ENCODE assay signal across 17 cellular contexts in genomic region chr11:16512842-16513241, GRCh38.
A peak's percentile ranks its signal among the peaks of the same experiment; 100 is the strongest.
DNase-seq lines count a peak whose midpoint lies in the region; ATAC-seq, FAIRE-seq and TF ChIP-seq lines count a peak whose summit lies in the region.
"Had no signal": no experiment of that assay in that cellular context is flagged by ENCODE, and none has a peak within 500 bp of the region (broad histone marks: within the 10 kb centered on the region; RNA-seq: fewer than 3 reads in every experiment).

No MANE protein-coding gene starts in this region.

- DNase-seq in IMR-90 = peak; percentile 31
- DNase-seq in NCI-H82 (lab: John Stamatoyannopoulos, UW) = no peak
- no peak for DNase-seq in esophagus squamous epithelium (lab: John Stamatoyannopoulos, UW)
- DNase-seq in activated CD4-positive, alpha-beta T cell treated with anti-CD3 and anti-CD28 coated beads, Interleukin-2, amount 10 ng/mL, durations not matched to agents 24 days and 14 days = no peak
- DNase-seq in H54 (ENCODE audit: insufficient read length, low spot score) = no peak
- DNase-seq: activated T-cell treated with anti-CD3 and anti-CD28 coated beads for 4 hours, C1 segment of cervical spinal cord, GF-D8, H9, Karpas-422, NCI-H345 had no signal

- H3K9me3 ChIP-seq in IMR-90 (ENCODE audit: control insufficient read depth, insufficient read depth, low read length) (no peaks in the 10 kb centered on the region), esophagus squamous epithelium (no peaks in the 10 kb centered on the region)
- H3K9me3 ChIP-seq: ascending aorta had no signal

- no peak overlapping the region for H4K91ac ChIP-seq in IMR-90 (ENCODE audit: insufficient read depth, low read depth, low read length)

- no TSS peak for BruUV-seq in IMR-90 (replicated peaks; lab: Mats Ljungman, UMichigan)

- H3K23ac ChIP-seq in IMR-90 (ENCODE audit: low read depth, low read length) = peak overlapping the region; percentile 60; the same call in 1 of the 2 replicates

- H3K36me3 Mint-ChIP-seq in activated CD4-positive, alpha-beta T cell treated with anti-CD3 and anti-CD28 coated beads, Interleukin-2, amount 10 ng/mL, durations not matched to agents 24 days and 14 days (ENCODE audit: low read depth) = no peaks in the 10 kb centered on the region

- H4K8ac ChIP-seq in IMR-90 (ENCODE audit: low read depth in 2 of 2, low read length in 2 of 2) = peak overlapping the region in 1 of 2 experiments; percentile 17; a peak in 3 of 4 replicates

- peaks cover 2% of the 10 kb centered on the region for H3K9me1 ChIP-seq in IMR-90 (ENCODE audit: insufficient read depth, low read length)

- no peak overlapping the region; the same call in 1 of the 2 replicates for H2BK120ac ChIP-seq in IMR-90 (ENCODE audit: low read depth, low read length)

- no peak overlapping the region for H3K4me3 Mint-ChIP-seq in activated CD4-positive, alpha-beta T cell treated with anti-CD3 and anti-CD28 coated beads, Interleukin-2, amount 10 ng/mL, durations not matched to agents 24 days and 14 days
- H3K4me3 Mint-ChIP-seq: H9 had no signal

- no peak for FAIRE-seq in H54 (lab: Jason Lieb, UNC)

- no peak overlapping the region for H3K56ac ChIP-seq in IMR-90 (ENCODE audit: extremely low read depth, insufficient read depth, low read length)

- no peaks in the 10 kb centered on the region for H3K27me3 Mint-ChIP-seq in activated CD4-positive, alpha-beta T cell treated with anti-CD3 and anti-CD28 coated beads, Interleukin-2, amount 10 ng/mL, durations not matched to agents 24 days and 14 days

- no peak overlapping the region for H3K9ac ChIP-seq in IMR-90 (ENCODE audit: low read depth, low read length)

- peak overlapping the region; percentile 31; the same call in 1 of the 2 replicates for H4K5ac ChIP-seq in IMR-90 (ENCODE audit: low read depth, low read length)

- peak overlapping the region; percentile 95 for H2BK5ac ChIP-seq in IMR-90 (ENCODE audit: low read depth, low read length, poor library complexity, severe bottlenecking)

- peak overlapping the region; percentile 49; the same call in 1 of the 2 replicates for H3K27ac ChIP-seq in IMR-90 (ENCODE audit: insufficient read depth, low read length)
- no peak overlapping the region for H3K27ac ChIP-seq in esophagus squamous epithelium
- H3K27ac ChIP-seq: ascending aorta, RWPE1, tibial nerve had no signal

- H3K4ac ChIP-seq in IMR-90 (ENCODE audit: low read depth, low read length) = no peak overlapping the region

- TF ChIP-seq CTCF in IMR-90 (conservative IDR thresholded peaks at IDR 0.05; ENCODE audit: low read depth, low read length) = no peak
- no peak for TF ChIP-seq CTCF in esophagus squamous epithelium (IDR thresholded peaks at IDR 0.05)

- peak overlapping the region; percentile 76; the same call in 1 of the 2 replicates for H3K14ac ChIP-seq in IMR-90 (replicated peaks; ENCODE audit: low read depth, low read length)

- H3K36me3 ChIP-seq in IMR-90 (ENCODE audit: control insufficient read depth, insufficient read depth, low read length) = no peaks in the 10 kb centered on the region
- H3K36me3 ChIP-seq in esophagus squamous epithelium = no peaks in the 10 kb centered on the region
- H3K36me3 ChIP-seq: ascending aorta, tibial nerve had no signal

- intact Hi-C loops in IMR-90 (cut with micrococcal nuclease) = loop anchor here (5.0 kb wide), 1 partner anchor 94 kb away; no protein-coding TSS in a partner anchor
- intact Hi-C loops in esophagus squamous epithelium (cut with DNase I) = no loop called here
- intact Hi-C loops in activated CD4-positive, alpha-beta T cell treated with anti-CD3 and anti-CD28 coated beads, Interleukin-2, amount 10 ng/mL, durations not matched to agents 24 days and 14 days (cut with micrococcal nuclease) = no loop called here

- TF ChIP-seq RAD21 in IMR-90 (IDR thresholded peaks at IDR 0.05; ENCODE audit: low read length) = no peak

- POLR2A ChIA-PET in IMR-90 (lab: Charles Lee; ENCODE audit: unreplicated experiment) = interaction anchor here (0.6 kb wide), 1 partner anchor 232 kb away, joined by 3 read pairs; no protein-coding TSS in a partner anchor

- in situ Hi-C loops in IMR-90 (cut with MboI; ENCODE audit: low sequenced_read_pairs) = no loop called here

- CTCF ChIA-PET in IMR-90 (lab: Yijun Ruan, JAX) = no interaction called here

- no peak overlapping the region for H2BK20ac ChIP-seq in IMR-90 (ENCODE audit: low read depth, low read length)

- no peak overlapping the region; the same call in 1 of the 2 replicates for H3K4me2 ChIP-seq in IMR-90 (ENCODE audit: low read depth, low read length)

- H3K79me1 ChIP-seq in IMR-90 (ENCODE audit: low read depth in 1 of 2, low read length in 2 of 2) = peaks cover 0 to 13% of the 10 kb centered on the region in 2 experiments; a peak in 3 of 4 replicates

- H2AK9ac ChIP-seq in IMR-90 (replicated peaks; ENCODE audit: low read depth, low read length, poor library complexity) = no peak overlapping the region

- H3K4me1 ChIP-seq in IMR-90 (ENCODE audit: control insufficient read depth, insufficient read depth, low read length) = peaks cover 6% of the 10 kb centered on the region
- H3K4me1 ChIP-seq in esophagus squamous epithelium = peaks cover 0 to 25% (median 0%) of the 10 kb centered on the region in 3 donors
- H3K4me1 ChIP-seq: ascending aorta had no signal

- H3K4me3 ChIP-seq in IMR-90 (ENCODE audit: insufficient read depth, low read depth, low read length) (no peak overlapping the region), esophagus squamous epithelium (no peak overlapping the region)
- H3K4me3 ChIP-seq: ascending aorta, tibial nerve had no signal

- dilution Hi-C loops in IMR-90 (cut with HindIII; ENCODE audit: low sequenced_read_pairs, unreplicated experiment) = no loop called here

- H2AFZ ChIP-seq in IMR-90 (replicated peaks; ENCODE audit: low read length, poor library complexity) = no peak overlapping the region

- no peaks in the 10 kb centered on the region for H3K4me1 Mint-ChIP-seq in activated CD4-positive, alpha-beta T cell treated with anti-CD3 and anti-CD28 coated beads, Interleukin-2, amount 10 ng/mL, durations not matched to agents 24 days and 14 days

- H2AK5ac ChIP-seq in IMR-90 (ENCODE audit: low read depth, low read length) = no peak overlapping the region

- peak overlapping the region; percentile 27 for H3K18ac ChIP-seq in IMR-90 (ENCODE audit: low read depth, low read length)

- no peak for TF ChIP-seq POLR2A in IMR-90 (IDR thresholded peaks at IDR 0.05; ENCODE audit: low read depth, low read length)
- TF ChIP-seq POLR2A in esophagus squamous epithelium (IDR thresholded peaks at IDR 0.05) = no peak
- no peak for TF ChIP-seq POLR2A in H54 (IDR thresholded peaks at IDR 0.05; ENCODE audit: low read depth, low read length)

- H3K27me3 ChIP-seq in IMR-90 (ENCODE audit: control insufficient read depth, insufficient read depth, low read length) (no peaks in the 10 kb centered on the region), esophagus squamous epithelium (no peaks in the 10 kb centered on the region)
- H3K27me3 ChIP-seq: ascending aorta, tibial nerve had no signal

- no peak overlapping the region for H3K27ac Mint-ChIP-seq in activated CD4-positive, alpha-beta T cell treated with anti-CD3 and anti-CD28 coated beads, Interleukin-2, amount 10 ng/mL, durations not matched to agents 24 days and 14 days
- H3K27ac Mint-ChIP-seq: H9 had no signal

- peaks cover 4% of the 10 kb centered on the region for H3K9me3 Mint-ChIP-seq in activated CD4-positive, alpha-beta T cell treated with anti-CD3 and anti-CD28 coated beads, Interleukin-2, amount 10 ng/mL, durations not matched to agents 24 days and 14 days
- H3K9me3 Mint-ChIP-seq: H9 had no signal

- peak overlapping the region; percentile 20; the same call in 2 of the 3 replicates for H2BK15ac ChIP-seq in IMR-90 (ENCODE audit: low read depth, low read length)

- no peaks in the 10 kb centered on the region for H4K20me1 ChIP-seq in IMR-90 (ENCODE audit: insufficient read depth, low read length)

- peak; percentile 88 for ATAC-seq in GM18867 (IDR thresholded peaks at IDR 0.05; ENCODE audit: unreplicated experiment)
- ATAC-seq in GM21447 (IDR thresholded peaks at IDR 0.05; ENCODE audit: unreplicated experiment) = peak; percentile 91
- peak; percentile 96 for ATAC-seq in HG02981 (IDR thresholded peaks at IDR 0.05; ENCODE audit: unreplicated experiment)
- no peak for ATAC-seq in IMR-90 (ENCODE audit: low read depth)

TF ChIP-seq in IMR-90, 13 proteins besides CTCF, POLR2A, EP300 and RAD21:
- TF ChIP-seq NFE2L2 (IDR thresholded peaks at IDR 0.05; ENCODE audit: low read depth, low read length) (0 out of 2 replicates have a peak, but pooled peaks have one; percentile 25), CHD1 (IDR thresholded peaks at IDR 0.05; ENCODE audit: low read depth, low read length) (no peak)
